2 cellular contexts compared by ENCODE assay signal in the genomic region with DNA sequence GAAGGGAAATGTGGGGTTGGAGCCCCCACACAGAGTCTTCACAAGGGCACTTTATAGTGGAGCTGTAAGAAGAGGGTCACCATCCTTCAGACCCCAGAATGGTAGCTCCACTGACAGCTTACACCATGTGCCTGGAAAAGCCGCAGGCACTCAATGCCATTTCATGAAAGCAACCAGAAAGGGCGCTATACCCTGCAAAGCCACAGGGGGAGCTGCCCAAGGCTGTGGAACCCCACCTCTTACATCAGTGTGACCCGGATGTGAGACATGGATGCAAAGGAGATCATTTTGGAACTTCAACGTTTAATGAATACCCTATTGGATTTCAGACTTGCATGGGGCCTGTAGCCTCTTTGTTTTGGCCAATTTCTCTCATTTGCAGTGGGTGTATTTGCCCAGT.
TF ChIP-seq lines count a peak whose summit lies in the region.

No MANE protein-coding gene starts in this region.

TF ChIP-seq in SK-N-SH, 30 proteins besides CTCF, POLR2A, EP300 and RAD21 (continued from another document):
- TF ChIP-seq CHD2 (IDR thresholded peaks at IDR 0.05; ENCODE audit: low read length, partially characterized antibody) = no peak
- TF ChIP-seq TAF1 (IDR thresholded peaks at IDR 0.05; ENCODE audit: borderline replicate concordance, low read depth, low read length) = no peak

TF ChIP-seq in WTC11, 78 proteins besides CTCF, POLR2A, EP300 and RAD21 (continued from another document):
- TF ChIP-seq, protein P1, sequence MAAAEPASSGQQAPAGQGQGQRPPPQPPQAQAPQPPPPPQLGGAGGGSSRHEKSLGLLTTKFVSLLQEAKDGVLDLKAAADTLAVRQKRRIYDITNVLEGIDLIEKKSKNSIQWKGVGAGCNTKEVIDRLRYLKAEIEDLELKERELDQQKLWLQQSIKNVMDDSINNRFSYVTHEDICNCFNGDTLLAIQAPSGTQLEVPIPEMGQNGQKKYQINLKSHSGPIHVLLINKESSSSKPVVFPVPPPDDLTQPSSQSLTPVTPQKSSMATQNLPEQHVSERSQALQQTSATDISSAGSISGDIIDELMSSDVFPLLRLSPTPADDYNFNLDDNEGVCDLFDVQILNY (CRISPR knock-in tag; IDR thresholded peaks at IDR 0.05) = no peak
- no peak for TF ChIP-seq CBFB (CRISPR knock-in tag; IDR thresholded peaks at IDR 0.05; ENCODE audit: low read depth)
- no peak for TF ChIP-seq OVOL2 (CRISPR knock-in tag; IDR thresholded peaks at IDR 0.05; ENCODE audit: borderline replicate concordance)
- no peak for TF ChIP-seq ZNF232 (CRISPR knock-in tag; IDR thresholded peaks at IDR 0.05)
- TF ChIP-seq, protein P2, sequence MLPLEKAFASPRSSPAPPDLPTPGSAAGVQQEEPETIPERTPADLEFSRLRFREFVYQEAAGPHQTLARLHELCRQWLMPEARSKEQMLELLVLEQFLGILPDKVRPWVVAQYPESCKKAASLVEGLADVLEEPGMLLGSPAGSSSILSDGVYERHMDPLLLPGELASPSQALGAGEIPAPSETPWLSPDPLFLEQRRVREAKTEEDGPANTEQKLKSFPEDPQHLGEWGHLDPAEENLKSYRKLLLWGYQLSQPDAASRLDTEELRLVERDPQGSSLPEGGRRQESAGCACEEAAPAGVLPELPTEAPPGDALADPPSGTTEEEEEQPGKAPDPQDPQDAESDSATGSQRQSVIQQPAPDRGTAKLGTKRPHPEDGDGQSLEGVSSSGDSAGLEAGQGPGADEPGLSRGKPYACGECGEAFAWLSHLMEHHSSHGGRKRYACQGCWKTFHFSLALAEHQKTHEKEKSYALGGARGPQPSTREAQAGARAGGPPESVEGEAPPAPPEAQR (CRISPR knock-in tag; IDR thresholded peaks at IDR 0.05) = no peak
- TF ChIP-seq, protein P3, sequence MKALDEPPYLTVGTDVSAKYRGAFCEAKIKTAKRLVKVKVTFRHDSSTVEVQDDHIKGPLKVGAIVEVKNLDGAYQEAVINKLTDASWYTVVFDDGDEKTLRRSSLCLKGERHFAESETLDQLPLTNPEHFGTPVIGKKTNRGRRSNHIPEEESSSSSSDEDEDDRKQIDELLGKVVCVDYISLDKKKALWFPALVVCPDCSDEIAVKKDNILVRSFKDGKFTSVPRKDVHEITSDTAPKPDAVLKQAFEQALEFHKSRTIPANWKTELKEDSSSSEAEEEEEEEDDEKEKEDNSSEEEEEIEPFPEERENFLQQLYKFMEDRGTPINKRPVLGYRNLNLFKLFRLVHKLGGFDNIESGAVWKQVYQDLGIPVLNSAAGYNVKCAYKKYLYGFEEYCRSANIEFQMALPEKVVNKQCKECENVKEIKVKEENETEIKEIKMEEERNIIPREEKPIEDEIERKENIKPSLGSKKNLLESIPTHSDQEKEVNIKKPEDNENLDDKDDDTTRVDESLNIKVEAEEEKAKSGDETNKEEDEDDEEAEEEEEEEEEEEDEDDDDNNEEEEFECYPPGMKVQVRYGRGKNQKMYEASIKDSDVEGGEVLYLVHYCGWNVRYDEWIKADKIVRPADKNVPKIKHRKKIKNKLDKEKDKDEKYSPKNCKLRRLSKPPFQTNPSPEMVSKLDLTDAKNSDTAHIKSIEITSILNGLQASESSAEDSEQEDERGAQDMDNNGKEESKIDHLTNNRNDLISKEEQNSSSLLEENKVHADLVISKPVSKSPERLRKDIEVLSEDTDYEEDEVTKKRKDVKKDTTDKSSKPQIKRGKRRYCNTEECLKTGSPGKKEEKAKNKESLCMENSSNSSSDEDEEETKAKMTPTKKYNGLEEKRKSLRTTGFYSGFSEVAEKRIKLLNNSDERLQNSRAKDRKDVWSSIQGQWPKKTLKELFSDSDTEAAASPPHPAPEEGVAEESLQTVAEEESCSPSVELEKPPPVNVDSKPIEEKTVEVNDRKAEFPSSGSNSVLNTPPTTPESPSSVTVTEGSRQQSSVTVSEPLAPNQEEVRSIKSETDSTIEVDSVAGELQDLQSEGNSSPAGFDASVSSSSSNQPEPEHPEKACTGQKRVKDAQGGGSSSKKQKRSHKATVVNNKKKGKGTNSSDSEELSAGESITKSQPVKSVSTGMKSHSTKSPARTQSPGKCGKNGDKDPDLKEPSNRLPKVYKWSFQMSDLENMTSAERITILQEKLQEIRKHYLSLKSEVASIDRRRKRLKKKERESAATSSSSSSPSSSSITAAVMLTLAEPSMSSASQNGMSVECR (CRISPR knock-in tag; IDR thresholded peaks at IDR 0.05; ENCODE audit: borderline replicate concordance) = no peak
- TF ChIP-seq NR2C2 (CRISPR knock-in tag; IDR thresholded peaks at IDR 0.05) = no peak
- TF ChIP-seq ZNF416 (CRISPR knock-in tag; IDR thresholded peaks at IDR 0.05) = no peak
- TF ChIP-seq, protein P4, sequence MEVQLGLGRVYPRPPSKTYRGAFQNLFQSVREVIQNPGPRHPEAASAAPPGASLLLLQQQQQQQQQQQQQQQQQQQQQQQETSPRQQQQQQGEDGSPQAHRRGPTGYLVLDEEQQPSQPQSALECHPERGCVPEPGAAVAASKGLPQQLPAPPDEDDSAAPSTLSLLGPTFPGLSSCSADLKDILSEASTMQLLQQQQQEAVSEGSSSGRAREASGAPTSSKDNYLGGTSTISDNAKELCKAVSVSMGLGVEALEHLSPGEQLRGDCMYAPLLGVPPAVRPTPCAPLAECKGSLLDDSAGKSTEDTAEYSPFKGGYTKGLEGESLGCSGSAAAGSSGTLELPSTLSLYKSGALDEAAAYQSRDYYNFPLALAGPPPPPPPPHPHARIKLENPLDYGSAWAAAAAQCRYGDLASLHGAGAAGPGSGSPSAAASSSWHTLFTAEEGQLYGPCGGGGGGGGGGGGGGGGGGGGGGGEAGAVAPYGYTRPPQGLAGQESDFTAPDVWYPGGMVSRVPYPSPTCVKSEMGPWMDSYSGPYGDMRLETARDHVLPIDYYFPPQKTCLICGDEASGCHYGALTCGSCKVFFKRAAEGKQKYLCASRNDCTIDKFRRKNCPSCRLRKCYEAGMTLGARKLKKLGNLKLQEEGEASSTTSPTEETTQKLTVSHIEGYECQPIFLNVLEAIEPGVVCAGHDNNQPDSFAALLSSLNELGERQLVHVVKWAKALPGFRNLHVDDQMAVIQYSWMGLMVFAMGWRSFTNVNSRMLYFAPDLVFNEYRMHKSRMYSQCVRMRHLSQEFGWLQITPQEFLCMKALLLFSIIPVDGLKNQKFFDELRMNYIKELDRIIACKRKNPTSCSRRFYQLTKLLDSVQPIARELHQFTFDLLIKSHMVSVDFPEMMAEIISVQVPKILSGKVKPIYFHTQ (CRISPR knock-in tag; IDR thresholded peaks at IDR 0.05) = no peak
- TF ChIP-seq, protein P5, sequence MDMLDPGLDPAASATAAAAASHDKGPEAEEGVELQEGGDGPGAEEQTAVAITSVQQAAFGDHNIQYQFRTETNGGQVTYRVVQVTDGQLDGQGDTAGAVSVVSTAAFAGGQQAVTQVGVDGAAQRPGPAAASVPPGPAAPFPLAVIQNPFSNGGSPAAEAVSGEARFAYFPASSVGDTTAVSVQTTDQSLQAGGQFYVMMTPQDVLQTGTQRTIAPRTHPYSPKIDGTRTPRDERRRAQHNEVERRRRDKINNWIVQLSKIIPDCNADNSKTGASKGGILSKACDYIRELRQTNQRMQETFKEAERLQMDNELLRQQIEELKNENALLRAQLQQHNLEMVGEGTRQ (CRISPR knock-in tag; IDR thresholded peaks at IDR 0.05) = no peak
- TF ChIP-seq, protein P6, sequence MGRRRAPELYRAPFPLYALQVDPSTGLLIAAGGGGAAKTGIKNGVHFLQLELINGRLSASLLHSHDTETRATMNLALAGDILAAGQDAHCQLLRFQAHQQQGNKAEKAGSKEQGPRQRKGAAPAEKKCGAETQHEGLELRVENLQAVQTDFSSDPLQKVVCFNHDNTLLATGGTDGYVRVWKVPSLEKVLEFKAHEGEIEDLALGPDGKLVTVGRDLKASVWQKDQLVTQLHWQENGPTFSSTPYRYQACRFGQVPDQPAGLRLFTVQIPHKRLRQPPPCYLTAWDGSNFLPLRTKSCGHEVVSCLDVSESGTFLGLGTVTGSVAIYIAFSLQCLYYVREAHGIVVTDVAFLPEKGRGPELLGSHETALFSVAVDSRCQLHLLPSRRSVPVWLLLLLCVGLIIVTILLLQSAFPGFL (CRISPR knock-in tag; IDR thresholded peaks at IDR 0.05; ENCODE audit: borderline replicate concordance) = no peak
